Comparison of ENCODE assay signal across 22 cellular contexts in the genomic region with DNA sequence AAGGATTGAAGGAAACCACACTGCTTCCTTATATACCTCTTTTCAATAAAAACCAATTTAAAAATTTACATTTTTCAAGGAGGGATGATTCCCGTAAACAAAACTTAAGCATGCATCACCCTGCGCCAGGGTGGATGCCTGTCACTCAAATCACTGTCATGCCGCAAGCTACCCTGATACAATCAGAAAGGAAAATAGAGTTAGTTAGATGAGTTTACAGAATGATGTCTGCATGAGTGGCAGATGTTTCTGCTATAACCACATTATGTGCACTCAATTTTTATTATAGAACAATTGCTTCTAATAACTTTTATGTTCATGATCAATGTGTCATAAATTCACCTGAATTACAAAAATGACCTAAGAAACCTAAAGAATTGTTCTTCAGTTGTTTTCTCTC.
DNase-seq lines count a peak whose midpoint lies in the region; ATAC-seq, FAIRE-seq and TF ChIP-seq lines count a peak whose summit lies in the region.
"Had no signal": no experiment of that assay in that cellular context is flagged by ENCODE, and none has a peak within 500 bp of the region (broad histone marks: within the 10 kb centered on the region; RNA-seq: fewer than 3 reads in every experiment).

No MANE protein-coding gene starts in this region.

- no peak overlapping the region for H3K4me3 ChIP-seq in BE2C (ENCODE audit: low read depth, low read length)
- H3K4me3 ChIP-seq: A549, BLaER1 had no signal

- no peak for FAIRE-seq in GM19239 (lab: Jason Lieb, UNC)
- FAIRE-seq: A549, G401.6, GM12891 had no signal

- DNase-seq in BE2C (peak; percentile 25), SK-N-DZ (ENCODE audit: low spot score) (peak; percentile 54), EL (no peak), Kasumi-1 (lab: John Stamatoyannopoulos, UW) (no peak), GM19239 (ENCODE audit: insufficient read length, low spot score) (no peak)
- DNase-seq: AML-193; C1 segment of cervical spinal cord; CD4-positive, alpha-beta memory T cell; CD4-positive, CD25-positive, alpha-beta regulatory T cell; CD8-positive, alpha-beta memory T cell; COR-L47; DMS 273 treated with DMSO at 0.1 percent for 48 hours; DMS153; DMS53; DMS79; DND-41; GF-D8 had no signal

- no peaks in the 10 kb centered on the region for H3K36me3 ChIP-seq in BE2C
- H3K36me3 ChIP-seq: BLaER1 had no signal

- ATAC-seq in SK-N-SH treated with all-trans-retinoic acid at 6 μM for 48 hours = no peak
- ATAC-seq: A549 had no signal

- no peaks in the 10 kb centered on the region for H3K27me3 ChIP-seq in BE2C
- H3K27me3 ChIP-seq: BLaER1 had no signal

- H3K9me3 ChIP-seq in BE2C = no peaks in the 10 kb centered on the region
- H3K9me3 ChIP-seq: A549, BLaER1 had no signal

- no peak for TF ChIP-seq CTCF in BE2C (IDR thresholded peaks at IDR 0.05; ENCODE audit: low read depth, low read length)

- H3K4me1 ChIP-seq in BE2C = peaks cover 5% of the 10 kb centered on the region
- H3K4me1 ChIP-seq: BLaER1 had no signal

TF ChIP-seq in SK-N-SH treated with all-trans-retinoic acid at 6 μM for 48 hours, 23 proteins besides CTCF, POLR2A, EP300 and RAD21:
- TF ChIP-seq, protein P1, sequence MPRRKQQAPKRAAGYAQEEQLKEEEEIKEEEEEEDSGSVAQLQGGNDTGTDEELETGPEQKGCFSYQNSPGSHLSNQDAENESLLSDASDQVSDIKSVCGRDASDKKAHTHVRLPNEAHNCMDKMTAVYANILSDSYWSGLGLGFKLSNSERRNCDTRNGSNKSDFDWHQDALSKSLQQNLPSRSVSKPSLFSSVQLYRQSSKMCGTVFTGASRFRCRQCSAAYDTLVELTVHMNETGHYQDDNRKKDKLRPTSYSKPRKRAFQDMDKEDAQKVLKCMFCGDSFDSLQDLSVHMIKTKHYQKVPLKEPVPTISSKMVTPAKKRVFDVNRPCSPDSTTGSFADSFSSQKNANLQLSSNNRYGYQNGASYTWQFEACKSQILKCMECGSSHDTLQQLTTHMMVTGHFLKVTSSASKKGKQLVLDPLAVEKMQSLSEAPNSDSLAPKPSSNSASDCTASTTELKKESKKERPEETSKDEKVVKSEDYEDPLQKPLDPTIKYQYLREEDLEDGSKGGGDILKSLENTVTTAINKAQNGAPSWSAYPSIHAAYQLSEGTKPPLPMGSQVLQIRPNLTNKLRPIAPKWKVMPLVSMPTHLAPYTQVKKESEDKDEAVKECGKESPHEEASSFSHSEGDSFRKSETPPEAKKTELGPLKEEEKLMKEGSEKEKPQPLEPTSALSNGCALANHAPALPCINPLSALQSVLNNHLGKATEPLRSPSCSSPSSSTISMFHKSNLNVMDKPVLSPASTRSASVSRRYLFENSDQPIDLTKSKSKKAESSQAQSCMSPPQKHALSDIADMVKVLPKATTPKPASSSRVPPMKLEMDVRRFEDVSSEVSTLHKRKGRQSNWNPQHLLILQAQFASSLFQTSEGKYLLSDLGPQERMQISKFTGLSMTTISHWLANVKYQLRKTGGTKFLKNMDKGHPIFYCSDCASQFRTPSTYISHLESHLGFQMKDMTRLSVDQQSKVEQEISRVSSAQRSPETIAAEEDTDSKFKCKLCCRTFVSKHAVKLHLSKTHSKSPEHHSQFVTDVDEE (CRISPR knock-in tag; IDR thresholded peaks at IDR 0.05) = 0 out of 2 replicates have a peak, but pooled peaks have one; percentile 66
- no peak; the same call in 1 of the 2 replicates for TF ChIP-seq TCF4 (CRISPR knock-in tag; IDR thresholded peaks at IDR 0.05; ENCODE audit: borderline replicate concordance)

Comparison
In these comparisons a context has a peak if more than half of its experiments do, and no peak if none do; other contexts are left out.
1. DNase-seq: peak in BE2C (single experiment) and SK-N-DZ (single experiment); none in EL (single experiment), Kasumi-1 (0 of 2) and GM19239 (single experiment).